Comparison of ENCODE assay signal across 8 cellular contexts in the genomic region with DNA sequence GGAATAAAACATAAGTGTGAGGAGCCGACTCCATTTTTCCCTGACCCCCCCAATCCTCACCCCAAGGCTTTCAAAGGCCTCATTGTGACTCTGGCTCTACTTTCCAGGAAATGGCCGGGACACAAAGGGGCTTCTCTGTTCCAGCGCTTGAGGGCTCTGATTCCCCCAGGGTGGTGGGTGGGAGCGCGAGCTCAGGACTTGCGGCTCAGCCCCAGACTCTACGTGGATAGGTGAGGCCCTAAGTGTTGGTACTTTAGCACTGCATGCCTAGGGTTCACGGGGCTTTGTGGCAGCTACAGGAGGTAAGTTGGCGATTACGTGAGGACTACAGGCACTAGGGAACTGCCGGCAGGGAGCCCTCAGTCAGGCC. TPM values are rescaled to one million over a fixed set of nuclear protein-coding genes. Genes with fewer than 3 reads are reported as not detected.
DNase-seq lines count a peak whose midpoint lies in the region; ATAC-seq and TF ChIP-seq lines count a peak whose summit lies in the region.

No MANE protein-coding gene starts in this region.

- peaks cover 15% of the 10 kb centered on the region; the same call in 1 of the 2 replicates for H3K79me2 ChIP-seq in OCI-LY7 (ENCODE audit: insufficient read depth, low read depth, low read length)

- H3K9me3 ChIP-seq in OCI-LY7 (ENCODE audit: low read length) (no peaks in the 10 kb centered on the region), mononuclear cell (ENCODE audit: low read depth, low read length) (no peaks in the 10 kb centered on the region), aorta (ENCODE audit: control insufficient read depth, low read length) (no peaks in the 10 kb centered on the region)

- TF ChIP-seq CTCF in OCI-LY7 (conservative IDR thresholded peaks at IDR 0.05; ENCODE audit: low read length), result no peak

- peak overlapping the region; percentile 68 for H2AFZ ChIP-seq in OCI-LY7 (ENCODE audit: low read length)

- CTCF ChIA-PET in OCI-LY7 (lab: Charles Lee; ENCODE audit: unreplicated experiment), result interaction anchor here (0.7 to 2.1 kb wide), 3 partner anchors 16 to 154 kb away, joined by 3 to 12 read pairs (median 10); a partner anchor contains a TSS

- peaks cover 50% of the 10 kb centered on the region for H3K36me3 ChIP-seq in OCI-LY7 (ENCODE audit: insufficient read depth, low read length)
- peaks cover 0 to 2% of the 10 kb centered on the region in 2 donors for H3K36me3 ChIP-seq in aorta (ENCODE audit: control insufficient read depth in 1 of 2, insufficient read depth in 2 of 2, low read length in 1 of 2)

- peak overlapping the region; percentile 84 for H3K4me2 ChIP-seq in OCI-LY7 (ENCODE audit: low read length)

- H4K20me1 ChIP-seq in OCI-LY7 (ENCODE audit: insufficient read depth, low read length), result no peaks in the 10 kb centered on the region

- ATAC-seq in aorta (ENCODE audit: low FRiP score) (no peak), GM19452 (IDR thresholded peaks at IDR 0.05; ENCODE audit: unreplicated experiment) (no peak), HG02571 (IDR thresholded peaks at IDR 0.05; ENCODE audit: unreplicated experiment) (no peak), HG03135 (IDR thresholded peaks at IDR 0.05; ENCODE audit: unreplicated experiment) (no peak)

- H3K4me3 ChIP-seq in OCI-LY7 (ENCODE audit: low read depth, low read length, poor library complexity, severe bottlenecking) (peak overlapping the region; percentile 83), mononuclear cell (ENCODE audit: low read length) (peak overlapping the region; percentile 86), aorta (ENCODE audit: low read length in 2 of 2) (peak overlapping the region; percentile 53 to 63)

- no peaks in the 10 kb centered on the region for H3K9me2 ChIP-seq in OCI-LY7 (ENCODE audit: insufficient read depth, low read length)

- peak overlapping the region; percentile 60 for H3K27ac ChIP-seq in OCI-LY7 (ENCODE audit: low read depth, low read length, poor library complexity, severe bottlenecking)
- H3K27ac ChIP-seq in aorta (ENCODE audit: low read depth in 1 of 2, low read length in 2 of 2), result peak overlapping the region in 1 of 2 donors; percentile 30

- BruUV-seq in OCI-LY7 (replicated peaks; lab: Mats Ljungman, UMichigan), result no TSS peak

- intact Hi-C loops in OCI-LY7 (cut with micrococcal nuclease; ENCODE audit: unreplicated experiment), result loop anchor here (5.0 kb wide), 1 partner anchor 62 kb away; no protein-coding TSS in a partner anchor
- intact Hi-C loops in aorta (cut with DNase I), result loop anchor here in 1 of 2 donors (2.0 to 10.0 kb wide), 2 partner anchors 14 to 150 kb away; a partner anchor contains a TSS

- H3K4me1 ChIP-seq in OCI-LY7 (ENCODE audit: insufficient read depth, low read length, poor library complexity, severe bottlenecking) (peaks cover 14% of the 10 kb centered on the region), mononuclear cell (ENCODE audit: insufficient read depth, low read length) (peaks cover 21% of the 10 kb centered on the region), aorta (ENCODE audit: control insufficient read depth in 1 of 2, insufficient read depth in 2 of 2, low read length in 2 of 2) (no peaks in the 10 kb centered on the region)

- POLR2A ChIA-PET in OCI-LY7 (lab: Charles Lee), result interaction anchor here (0.7 to 2.7 kb wide), 12 partner anchors 10 to 149 kb away, joined by 3 to 17 read pairs (median 6); a partner anchor contains a TSS

- DNase-seq in EH (ENCODE audit: low read depth) (peak; percentile 16), OCI-LY7 (ENCODE audit: low spot score) (peak; percentile 36), ecto neural progenitor cell (ENCODE audit: low spot score) (peak; percentile 72), aorta (no peak)

- 1% methylated on average over 11 of the region's 11 CpGs for WGBS in aorta, 2 donors

- no peaks in the 10 kb centered on the region for H3K27me3 ChIP-seq in mononuclear cell (ENCODE audit: insufficient read depth, low read length)
- H3K27me3 ChIP-seq in aorta (ENCODE audit: control insufficient read depth in 1 of 2, insufficient read depth in 2 of 2, low read length in 1 of 2), result no peaks in the 10 kb centered on the region

RNA-seq across cellular contexts. Expression of a gene that starts 0.5 kb away (rescaled TPM):
- total RNA-seq in OCI-LY7 (2014; rRNA removed; shearing (Covaris generic)), result 62.8 and 75.5 TPM in 2 replicates
- total RNA-seq in OCI-LY7 (2022) (80.2 and 85.5 TPM in 2 replicates), mononuclear cell (22.6 TPM), aorta (10 to 100 TPM; 72.2 to 92.0 TPM)
- polyA plus RNA-seq in aorta, result 100 to 1,000 TPM in 1 of 2 donors, 10 to 100 TPM in 1; 96.2 to 149 TPM

RNA-seq across cellular contexts. Expression of a gene that starts 15.1 kb away (rescaled TPM):
- total RNA-seq in OCI-LY7 (2014; rRNA removed; shearing (Covaris generic)), result 150 and 154 TPM in 2 replicates
- 262 and 281 TPM in 2 replicates for total RNA-seq in OCI-LY7 (2022)
- total RNA-seq in mononuclear cell, result 148 TPM
- 100 to 1,000 TPM; 103 to 104 TPM for total RNA-seq in aorta
- 10 to 100 TPM; 49.5 to 56.3 TPM for polyA plus RNA-seq in aorta

RNA-seq across cellular contexts. Expression of a gene that starts 18.6 kb away (rescaled TPM):
- total RNA-seq in OCI-LY7 (2014; rRNA removed; shearing (Covaris generic)), result 69.9 and 106 TPM in 2 replicates
- 117 and 132 TPM in 2 replicates for total RNA-seq in OCI-LY7 (2022)
- 39.8 TPM for total RNA-seq in mononuclear cell
- total RNA-seq in aorta, result 10 to 100 TPM; 40.1 to 83.5 TPM
- 10 to 100 TPM in 1 of 2 donors, 1 to 10 TPM in 1; 6.1 to 73.2 TPM for polyA plus RNA-seq in aorta

RNA-seq across cellular contexts. Expression of a gene that starts 23.4 kb away (rescaled TPM):
- 16.3 and 18.3 TPM in 2 replicates for total RNA-seq in OCI-LY7 (2014; rRNA removed; shearing (Covaris generic))
- total RNA-seq in OCI-LY7 (2022), result 9.8 and 12.7 TPM in 2 replicates
- 23.5 TPM for total RNA-seq in mononuclear cell
- total RNA-seq in aorta, result under 1 TPM in 1 of 2 donors, not detected in 1; 0.52 TPM
- not detected for polyA plus RNA-seq in aorta

RNA-seq across cellular contexts. Expression of a gene that starts 44.7 kb away (rescaled TPM):
- total RNA-seq in OCI-LY7 (2014; rRNA removed; shearing (Covaris generic)), result 75.3 and 89.0 TPM in 2 replicates
- total RNA-seq in OCI-LY7 (2022) (126 and 135 TPM in 2 replicates), mononuclear cell (95.2 TPM), aorta (100 to 1,000 TPM; 129 to 191 TPM)
- polyA plus RNA-seq in aorta, result 100 to 1,000 TPM in 1 of 2 donors, 10 to 100 TPM in 1; 20.0 to 111 TPM

Comparison
In these comparisons a context has a peak if more than half of its experiments do, and no peak if none do; other contexts are left out.
1. DNase-seq: peak in EH (single experiment), OCI-LY7 (single experiment) and ecto neural progenitor cell (single experiment); none in aorta (0 of 2).
2. Peak in every context shown above with its lines, with median percentiles within 50 percentile points of each other: H3K4me3 ChIP-seq.